Comparison of ENCODE assay signal across 8 cellular contexts in the genomic region with DNA sequence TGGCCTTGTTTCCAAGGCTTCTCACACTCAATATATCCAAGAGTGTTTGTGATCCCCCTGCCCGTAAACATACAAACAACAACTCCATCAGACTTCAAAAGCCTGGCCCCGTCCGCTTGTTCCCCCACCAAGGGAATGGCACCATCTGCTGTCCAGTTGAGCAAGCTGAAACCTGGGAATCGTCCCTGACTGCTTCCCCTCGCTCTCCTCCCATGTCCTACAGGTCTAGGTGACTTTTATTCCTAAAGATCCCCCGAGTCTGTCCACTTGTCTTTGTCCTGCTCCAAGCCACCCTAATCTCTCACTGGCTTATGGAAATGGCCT. TPM values are rescaled to one million over a fixed set of nuclear protein-coding genes. Genes with fewer than 3 reads are reported as not detected.
A peak's percentile ranks its signal among the peaks of the same experiment; 100 is the strongest.
DNase-seq lines count a peak whose midpoint lies in the region; ATAC-seq and TF ChIP-seq lines count a peak whose summit lies in the region.

No MANE protein-coding gene starts in this region.

- H3K27ac ChIP-seq in SJCRH30 = no peak overlapping the region
- no peak overlapping the region for H3K27ac ChIP-seq in right cardiac atrium (ENCODE audit: low read length)
- no peak overlapping the region for H3K27ac ChIP-seq in thyroid gland

- peak; percentile 26 to 55 for ATAC-seq in right cardiac atrium

- TF ChIP-seq CTCF in thyroid gland (IDR thresholded peaks at IDR 0.05) = peak in 5 of 6 experiments; percentile 39 to 83 (median 78)

- H3K36me3 ChIP-seq in SJCRH30 (no peaks in the 10 kb centered on the region), thyroid gland (no peaks in the 10 kb centered on the region)

- DNase-seq in NCI-H2171 treated with DMSO at 0.1 percent for 48 hours (lab: John Stamatoyannopoulos, UW) = peak; percentile 17
- DNase-seq in NCI-H2171 (lab: John Stamatoyannopoulos, UW) = no peak
- DNase-seq in SJCRH30 = peak; percentile 45 to 62
- no peak for DNase-seq in right cardiac atrium
- peak; percentile 48 to 56 for DNase-seq in thyroid gland
- DNase-seq in NK-92 treated with Interleukin-12 subunit alpha and Interleukin-12 subunit beta, amount 100 ng/mL, for 24 hours (lab: John Stamatoyannopoulos, UW) = no peak
- DNase-seq in CD1c-positive myeloid dendritic cell (ENCODE audit: extremely low spot score) = no peak
- no peak for DNase-seq in GM19240 (ENCODE audit: insufficient read length, low spot score)

- H3K4me3 ChIP-seq in SJCRH30 (no peak overlapping the region), right cardiac atrium (ENCODE audit: low read length) (no peak overlapping the region), thyroid gland (replicated peaks in 1 of 3) (no peak overlapping the region)

- intact Hi-C loops in right cardiac atrium (cut with DNase I) (loop anchor here in 3 of 4 donors (2.0 to 5.0 kb wide), 3 partner anchors 156 to 163 kb away; no protein-coding TSS in a partner anchor), thyroid gland (cut with DNase I) (loop anchor here (2.0 kb wide), 1 partner anchor 161 kb away; no protein-coding TSS in a partner anchor)

- H3K4me1 ChIP-seq in SJCRH30 (peaks cover 23% of the 10 kb centered on the region), right cardiac atrium (ENCODE audit: control insufficient read depth, insufficient read depth, low read length) (no peaks in the 10 kb centered on the region), thyroid gland (peaks cover 6 to 9% of the 10 kb centered on the region in 2 donors)

- peaks cover 3% of the 10 kb centered on the region for H3K9me3 ChIP-seq in SJCRH30 (replicated peaks)
- no peaks in the 10 kb centered on the region for H3K9me3 ChIP-seq in right cardiac atrium (ENCODE audit: control insufficient read depth, low read length)
- no peaks in the 10 kb centered on the region for H3K9me3 ChIP-seq in thyroid gland

- TF ChIP-seq POLR2A in thyroid gland (IDR thresholded peaks at IDR 0.05) = no peak

- 59% methylated on average over 6 of the region's 6 CpGs for WGBS in right cardiac atrium
- WGBS in thyroid gland, 2 donors = 58 to 64% methylated on average over 6 of the region's 6 CpGs

- no peaks in the 10 kb centered on the region for H3K27me3 ChIP-seq in SJCRH30
- H3K27me3 ChIP-seq in right cardiac atrium (ENCODE audit: control insufficient read depth, insufficient read depth) = no peaks in the 10 kb centered on the region
- H3K27me3 ChIP-seq in thyroid gland = no peaks in the 10 kb centered on the region

RNA-seq across cellular contexts. Expression of gene FAM174B, which starts 27.9 kb away (rescaled TPM):
- total RNA-seq in SJCRH30 (2014; rRNA removed; shearing (Covaris generic)) = 8.3 and 10.9 TPM in 2 replicates
- total RNA-seq in right cardiac atrium (10 to 100 TPM in 2 of 4 donors, 1 to 10 TPM in 2; 6.7 to 13.2 (median 10.3) TPM), thyroid gland (10 to 100 TPM; 51.9 to 69.4 (median 61.4) TPM)
- 7.3 TPM for polyA plus RNA-seq in right cardiac atrium

Comparison
In these comparisons a context has a peak if more than half of its experiments do, and no peak if none do; other contexts are left out.
1. DNase-seq: peak in NCI-H2171 treated with DMSO at 0.1 percent for 48 hours (single experiment), SJCRH30 (2 of 2) and thyroid gland (2 of 2); none in NCI-H2171 (single experiment), right cardiac atrium (0 of 3), NK-92 treated with Interleukin-12 subunit alpha and Interleukin-12 subunit beta, amount 100 ng/mL, for 24 hours (single experiment), CD1c-positive myeloid dendritic cell (single experiment) and GM19240 (single experiment).